1 cellular context compared by ENCODE assay signal in the genomic region with DNA sequence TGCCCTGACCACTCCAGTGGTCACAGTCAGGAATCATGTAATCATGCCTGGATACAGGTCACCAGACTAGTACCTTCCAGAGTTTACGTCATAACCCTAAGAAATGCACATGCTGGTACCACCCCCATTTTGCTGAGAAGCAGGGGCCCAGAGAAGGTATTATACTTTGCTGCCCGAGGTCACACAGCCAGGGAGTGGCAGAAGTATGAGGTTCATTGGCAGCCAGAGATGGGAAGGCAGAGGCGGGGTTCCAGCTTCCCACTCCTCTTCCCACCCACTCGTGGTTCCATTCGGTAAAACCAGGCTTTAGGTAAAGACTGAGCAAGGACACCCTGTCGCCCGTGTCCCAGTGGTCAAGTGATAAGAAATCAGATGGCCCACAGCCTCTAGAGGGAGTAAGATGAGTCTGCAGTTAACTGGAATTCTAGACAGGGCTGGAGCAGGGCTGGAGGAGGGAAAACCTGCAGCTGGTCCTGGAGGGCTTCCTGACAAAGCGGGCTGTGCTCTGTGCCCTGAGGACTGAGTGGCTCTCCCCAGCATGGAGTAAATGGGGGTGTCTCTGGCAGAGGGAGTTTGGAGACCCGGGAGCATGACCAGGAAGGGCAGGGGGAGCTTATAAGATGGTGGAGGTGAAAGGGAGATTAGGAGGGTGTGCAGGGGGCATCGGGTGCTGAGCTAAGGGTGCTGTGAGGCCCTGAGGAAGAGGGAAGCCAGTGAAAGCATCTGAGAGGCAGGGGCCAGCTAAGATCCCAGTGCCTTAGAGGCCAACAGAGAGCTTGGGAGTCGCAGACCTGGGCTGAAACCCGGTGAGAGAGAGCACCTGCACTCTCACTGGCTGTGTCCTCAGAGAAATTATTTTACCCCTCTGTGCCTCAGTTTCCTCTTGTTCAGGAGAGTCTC.
TF ChIP-seq lines count a peak whose summit lies in the region.

No MANE protein-coding gene starts in this region.

TF ChIP-seq in SK-N-SH treated with all-trans-retinoic acid at 6 μM for 48 hours, 23 proteins besides CTCF, POLR2A, EP300 and RAD21 (continued from another document):
- TF ChIP-seq, protein P1, sequence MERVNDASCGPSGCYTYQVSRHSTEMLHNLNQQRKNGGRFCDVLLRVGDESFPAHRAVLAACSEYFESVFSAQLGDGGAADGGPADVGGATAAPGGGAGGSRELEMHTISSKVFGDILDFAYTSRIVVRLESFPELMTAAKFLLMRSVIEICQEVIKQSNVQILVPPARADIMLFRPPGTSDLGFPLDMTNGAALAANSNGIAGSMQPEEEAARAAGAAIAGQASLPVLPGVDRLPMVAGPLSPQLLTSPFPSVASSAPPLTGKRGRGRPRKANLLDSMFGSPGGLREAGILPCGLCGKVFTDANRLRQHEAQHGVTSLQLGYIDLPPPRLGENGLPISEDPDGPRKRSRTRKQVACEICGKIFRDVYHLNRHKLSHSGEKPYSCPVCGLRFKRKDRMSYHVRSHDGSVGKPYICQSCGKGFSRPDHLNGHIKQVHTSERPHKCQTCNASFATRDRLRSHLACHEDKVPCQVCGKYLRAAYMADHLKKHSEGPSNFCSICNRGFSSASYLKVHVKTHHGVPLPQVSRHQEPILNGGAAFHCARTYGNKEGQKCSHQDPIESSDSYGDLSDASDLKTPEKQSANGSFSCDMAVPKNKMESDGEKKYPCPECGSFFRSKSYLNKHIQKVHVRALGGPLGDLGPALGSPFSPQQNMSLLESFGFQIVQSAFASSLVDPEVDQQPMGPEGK (CRISPR knock-in tag; IDR thresholded peaks at IDR 0.05; ENCODE audit: borderline replicate concordance): no peak
